In the genomic region with DNA sequence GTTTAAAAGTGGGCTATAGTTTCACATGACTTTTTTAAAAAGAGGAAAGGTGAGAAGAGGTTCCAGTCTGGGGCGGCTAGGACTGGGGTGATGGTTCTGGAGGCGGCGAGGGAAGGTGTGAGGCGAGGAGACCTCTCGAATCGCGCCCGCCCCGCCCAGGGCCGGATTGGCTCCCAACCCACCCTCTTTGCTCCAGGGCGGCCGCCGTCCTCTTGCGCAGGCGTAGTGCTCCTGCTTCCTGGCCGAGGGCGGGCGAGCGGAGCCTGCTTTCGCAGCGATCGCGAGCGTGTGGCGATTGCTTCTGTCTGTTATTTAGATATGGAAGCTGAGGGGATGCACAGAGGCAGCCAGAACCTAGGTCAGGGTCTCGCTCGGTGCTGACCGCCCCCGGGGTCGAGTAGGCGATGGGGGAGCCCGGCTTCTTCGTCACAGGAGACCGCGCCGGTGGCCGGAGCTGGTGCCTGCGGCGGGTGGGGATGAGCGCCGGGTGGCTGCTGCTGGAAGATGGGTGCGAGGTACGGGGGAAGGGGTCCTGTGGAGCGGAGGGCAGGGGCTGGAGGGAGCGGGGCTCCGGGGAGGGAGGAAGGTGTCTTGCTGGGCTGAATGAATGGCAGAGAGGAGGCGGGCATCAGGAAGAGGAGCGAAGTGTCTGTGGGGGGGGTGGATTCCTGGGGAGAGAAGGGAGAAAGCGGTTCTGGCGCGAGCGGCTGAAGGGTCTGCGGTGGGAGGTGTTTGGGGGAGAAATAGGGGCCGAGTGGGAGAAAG, we compare ENCODE assay signal across 1 cellular context.
A peak's percentile ranks its signal among the peaks of the same experiment; 100 is the strongest.
TF ChIP-seq lines count a peak whose summit lies in the region.

A gene with protein sequence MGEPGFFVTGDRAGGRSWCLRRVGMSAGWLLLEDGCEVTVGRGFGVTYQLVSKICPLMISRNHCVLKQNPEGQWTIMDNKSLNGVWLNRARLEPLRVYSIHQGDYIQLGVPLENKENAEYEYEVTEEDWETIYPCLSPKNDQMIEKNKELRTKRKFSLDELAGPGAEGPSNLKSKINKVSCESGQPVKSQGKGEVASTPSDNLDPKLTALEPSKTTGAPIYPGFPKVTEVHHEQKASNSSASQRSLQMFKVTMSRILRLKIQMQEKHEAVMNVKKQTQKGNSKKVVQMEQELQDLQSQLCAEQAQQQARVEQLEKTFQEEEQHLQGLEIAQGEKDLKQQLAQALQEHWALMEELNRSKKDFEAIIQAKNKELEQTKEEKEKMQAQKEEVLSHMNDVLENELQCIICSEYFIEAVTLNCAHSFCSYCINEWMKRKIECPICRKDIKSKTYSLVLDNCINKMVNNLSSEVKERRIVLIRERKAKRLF (plus strand): TSS at position 223 of the 765 bp plus-strand sequence. CDS start 182 bp downstream, at position 405.

TF ChIP-seq in HEK293, 187 proteins besides CTCF, POLR2A, EP300 and RAD21 (continued from another document and continues in another):
- TF ChIP-seq, protein P1, sequence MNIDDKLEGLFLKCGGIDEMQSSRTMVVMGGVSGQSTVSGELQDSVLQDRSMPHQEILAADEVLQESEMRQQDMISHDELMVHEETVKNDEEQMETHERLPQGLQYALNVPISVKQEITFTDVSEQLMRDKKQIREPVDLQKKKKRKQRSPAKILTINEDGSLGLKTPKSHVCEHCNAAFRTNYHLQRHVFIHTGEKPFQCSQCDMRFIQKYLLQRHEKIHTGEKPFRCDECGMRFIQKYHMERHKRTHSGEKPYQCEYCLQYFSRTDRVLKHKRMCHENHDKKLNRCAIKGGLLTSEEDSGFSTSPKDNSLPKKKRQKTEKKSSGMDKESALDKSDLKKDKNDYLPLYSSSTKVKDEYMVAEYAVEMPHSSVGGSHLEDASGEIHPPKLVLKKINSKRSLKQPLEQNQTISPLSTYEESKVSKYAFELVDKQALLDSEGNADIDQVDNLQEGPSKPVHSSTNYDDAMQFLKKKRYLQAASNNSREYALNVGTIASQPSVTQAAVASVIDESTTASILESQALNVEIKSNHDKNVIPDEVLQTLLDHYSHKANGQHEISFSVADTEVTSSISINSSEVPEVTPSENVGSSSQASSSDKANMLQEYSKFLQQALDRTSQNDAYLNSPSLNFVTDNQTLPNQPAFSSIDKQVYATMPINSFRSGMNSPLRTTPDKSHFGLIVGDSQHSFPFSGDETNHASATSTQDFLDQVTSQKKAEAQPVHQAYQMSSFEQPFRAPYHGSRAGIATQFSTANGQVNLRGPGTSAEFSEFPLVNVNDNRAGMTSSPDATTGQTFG (tag by site-specific recombination; IDR thresholded peaks at IDR 0.05; ENCODE audit: borderline replicate concordance): peak; percentile 50; the same call in 1 of the 2 replicates
- no peak for TF ChIP-seq ZNF239 (tag by site-specific recombination; IDR thresholded peaks at IDR 0.05)
- TF ChIP-seq ZEB2 (tag by site-specific recombination; IDR thresholded peaks at IDR 0.05): 0 out of 2 replicates have a peak, but pooled peaks have one; percentile 0
- TF ChIP-seq, protein P2, sequence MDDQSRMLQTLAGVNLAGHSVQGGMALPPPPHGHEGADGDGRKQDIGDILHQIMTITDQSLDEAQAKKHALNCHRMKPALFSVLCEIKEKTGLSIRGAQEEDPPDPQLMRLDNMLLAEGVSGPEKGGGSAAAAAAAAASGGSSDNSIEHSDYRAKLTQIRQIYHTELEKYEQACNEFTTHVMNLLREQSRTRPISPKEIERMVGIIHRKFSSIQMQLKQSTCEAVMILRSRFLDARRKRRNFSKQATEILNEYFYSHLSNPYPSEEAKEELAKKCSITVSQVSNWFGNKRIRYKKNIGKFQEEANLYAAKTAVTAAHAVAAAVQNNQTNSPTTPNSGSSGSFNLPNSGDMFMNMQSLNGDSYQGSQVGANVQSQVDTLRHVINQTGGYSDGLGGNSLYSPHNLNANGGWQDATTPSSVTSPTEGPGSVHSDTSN (CRISPR knock-in tag; IDR thresholded peaks at IDR 0.05): peak; percentile 55; the same call in 1 of the 2 replicates
- TF ChIP-seq, protein P3, sequence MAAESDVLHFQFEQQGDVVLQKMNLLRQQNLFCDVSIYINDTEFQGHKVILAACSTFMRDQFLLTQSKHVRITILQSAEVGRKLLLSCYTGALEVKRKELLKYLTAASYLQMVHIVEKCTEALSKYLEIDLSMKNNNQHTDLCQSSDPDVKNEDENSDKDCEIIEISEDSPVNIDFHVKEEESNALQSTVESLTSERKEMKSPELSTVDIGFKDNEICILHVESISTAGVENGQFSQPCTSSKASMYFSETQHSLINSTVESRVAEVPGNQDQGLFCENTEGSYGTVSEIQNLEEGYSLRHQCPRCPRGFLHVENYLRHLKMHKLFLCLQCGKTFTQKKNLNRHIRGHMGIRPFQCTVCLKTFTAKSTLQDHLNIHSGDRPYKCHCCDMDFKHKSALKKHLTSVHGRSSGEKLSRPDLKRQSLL (tag by site-specific recombination; IDR thresholded peaks at IDR 0.05): no peak
- TF ChIP-seq ZNF114 (tag by site-specific recombination; IDR thresholded peaks at IDR 0.05): no peak
- TF ChIP-seq ZXDB (tag by site-specific recombination; IDR thresholded peaks at IDR 0.05): peak; percentile 66
- TF ChIP-seq, protein P4, sequence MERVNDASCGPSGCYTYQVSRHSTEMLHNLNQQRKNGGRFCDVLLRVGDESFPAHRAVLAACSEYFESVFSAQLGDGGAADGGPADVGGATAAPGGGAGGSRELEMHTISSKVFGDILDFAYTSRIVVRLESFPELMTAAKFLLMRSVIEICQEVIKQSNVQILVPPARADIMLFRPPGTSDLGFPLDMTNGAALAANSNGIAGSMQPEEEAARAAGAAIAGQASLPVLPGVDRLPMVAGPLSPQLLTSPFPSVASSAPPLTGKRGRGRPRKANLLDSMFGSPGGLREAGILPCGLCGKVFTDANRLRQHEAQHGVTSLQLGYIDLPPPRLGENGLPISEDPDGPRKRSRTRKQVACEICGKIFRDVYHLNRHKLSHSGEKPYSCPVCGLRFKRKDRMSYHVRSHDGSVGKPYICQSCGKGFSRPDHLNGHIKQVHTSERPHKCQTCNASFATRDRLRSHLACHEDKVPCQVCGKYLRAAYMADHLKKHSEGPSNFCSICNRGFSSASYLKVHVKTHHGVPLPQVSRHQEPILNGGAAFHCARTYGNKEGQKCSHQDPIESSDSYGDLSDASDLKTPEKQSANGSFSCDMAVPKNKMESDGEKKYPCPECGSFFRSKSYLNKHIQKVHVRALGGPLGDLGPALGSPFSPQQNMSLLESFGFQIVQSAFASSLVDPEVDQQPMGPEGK (tag by site-specific recombination; IDR thresholded peaks at IDR 0.05): peak; percentile 92
- no peak for TF ChIP-seq BCL11A (tag by site-specific recombination; IDR thresholded peaks at IDR 0.05; ENCODE audit: low read depth)
- no peak for TF ChIP-seq ZNF146 (tag by site-specific recombination; IDR thresholded peaks at IDR 0.05)
- TF ChIP-seq ZNF423 (tag by site-specific recombination; IDR thresholded peaks at IDR 0.05): peak; percentile 42; the same call in 1 of the 2 replicates
- TF ChIP-seq, protein P5, sequence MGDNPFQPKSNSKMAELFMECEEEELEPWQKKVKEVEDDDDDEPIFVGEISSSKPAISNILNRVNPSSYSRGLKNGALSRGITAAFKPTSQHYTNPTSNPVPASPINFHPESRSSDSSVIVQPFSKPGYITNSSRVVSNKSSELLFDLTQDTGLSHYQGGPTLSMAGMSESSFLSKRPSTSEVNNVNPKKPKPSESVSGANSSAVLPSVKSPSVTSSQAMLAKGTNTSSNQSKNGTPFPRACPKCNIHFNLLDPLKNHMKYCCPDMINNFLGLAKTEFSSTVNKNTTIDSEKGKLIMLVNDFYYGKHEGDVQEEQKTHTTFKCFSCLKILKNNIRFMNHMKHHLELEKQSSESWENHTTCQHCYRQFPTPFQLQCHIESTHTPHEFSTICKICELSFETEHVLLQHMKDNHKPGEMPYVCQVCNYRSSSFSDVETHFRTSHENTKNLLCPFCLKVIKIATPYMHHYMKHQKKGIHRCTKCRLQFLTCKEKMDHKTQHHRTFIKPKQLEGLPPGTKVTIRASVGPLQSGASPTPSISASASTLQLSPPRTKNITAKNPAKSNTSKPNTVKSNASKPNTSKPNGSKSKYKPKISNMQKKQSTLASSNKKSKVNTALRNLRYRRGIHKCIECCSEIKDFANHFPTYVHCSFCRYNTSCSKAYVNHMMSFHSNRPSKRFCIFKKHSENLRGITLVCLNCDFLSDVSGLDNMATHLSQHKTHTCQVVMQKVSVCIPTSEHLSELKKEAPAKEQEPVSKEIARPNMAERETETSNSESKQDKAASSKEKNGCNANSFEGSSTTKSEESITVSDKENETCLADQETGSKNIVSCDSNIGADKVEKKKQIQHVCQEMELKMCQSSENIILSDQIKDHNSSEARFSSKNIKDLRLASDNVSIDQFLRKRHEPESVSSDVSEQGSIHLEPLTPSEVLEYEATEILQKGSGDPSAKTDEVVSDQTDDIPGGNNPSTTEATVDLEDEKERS (tag by site-specific recombination; IDR thresholded peaks at IDR 0.05): no peak; the same call in 1 of the 2 replicates
- TF ChIP-seq ZNF530 (tag by site-specific recombination; IDR thresholded peaks at IDR 0.05; ENCODE audit: low read depth): no peak
- TF ChIP-seq GFI1B (tag by site-specific recombination; IDR thresholded peaks at IDR 0.05): no peak
- TF ChIP-seq ZNF654 (tag by site-specific recombination; IDR thresholded peaks at IDR 0.05; ENCODE audit: low read depth): no peak
- no peak for TF ChIP-seq KLF16 (tag by site-specific recombination; IDR thresholded peaks at IDR 0.05)
- no peak for TF ChIP-seq TCF7L2 (IDR thresholded peaks at IDR 0.05; ENCODE audit: borderline replicate concordance, low read depth, low read length)
- no peak for TF ChIP-seq MZF1 (tag by site-specific recombination; IDR thresholded peaks at IDR 0.05; ENCODE audit: borderline replicate concordance)
- TF ChIP-seq ZNF248 (tag by site-specific recombination; IDR thresholded peaks at IDR 0.05): no peak
- TF ChIP-seq, protein P6, sequence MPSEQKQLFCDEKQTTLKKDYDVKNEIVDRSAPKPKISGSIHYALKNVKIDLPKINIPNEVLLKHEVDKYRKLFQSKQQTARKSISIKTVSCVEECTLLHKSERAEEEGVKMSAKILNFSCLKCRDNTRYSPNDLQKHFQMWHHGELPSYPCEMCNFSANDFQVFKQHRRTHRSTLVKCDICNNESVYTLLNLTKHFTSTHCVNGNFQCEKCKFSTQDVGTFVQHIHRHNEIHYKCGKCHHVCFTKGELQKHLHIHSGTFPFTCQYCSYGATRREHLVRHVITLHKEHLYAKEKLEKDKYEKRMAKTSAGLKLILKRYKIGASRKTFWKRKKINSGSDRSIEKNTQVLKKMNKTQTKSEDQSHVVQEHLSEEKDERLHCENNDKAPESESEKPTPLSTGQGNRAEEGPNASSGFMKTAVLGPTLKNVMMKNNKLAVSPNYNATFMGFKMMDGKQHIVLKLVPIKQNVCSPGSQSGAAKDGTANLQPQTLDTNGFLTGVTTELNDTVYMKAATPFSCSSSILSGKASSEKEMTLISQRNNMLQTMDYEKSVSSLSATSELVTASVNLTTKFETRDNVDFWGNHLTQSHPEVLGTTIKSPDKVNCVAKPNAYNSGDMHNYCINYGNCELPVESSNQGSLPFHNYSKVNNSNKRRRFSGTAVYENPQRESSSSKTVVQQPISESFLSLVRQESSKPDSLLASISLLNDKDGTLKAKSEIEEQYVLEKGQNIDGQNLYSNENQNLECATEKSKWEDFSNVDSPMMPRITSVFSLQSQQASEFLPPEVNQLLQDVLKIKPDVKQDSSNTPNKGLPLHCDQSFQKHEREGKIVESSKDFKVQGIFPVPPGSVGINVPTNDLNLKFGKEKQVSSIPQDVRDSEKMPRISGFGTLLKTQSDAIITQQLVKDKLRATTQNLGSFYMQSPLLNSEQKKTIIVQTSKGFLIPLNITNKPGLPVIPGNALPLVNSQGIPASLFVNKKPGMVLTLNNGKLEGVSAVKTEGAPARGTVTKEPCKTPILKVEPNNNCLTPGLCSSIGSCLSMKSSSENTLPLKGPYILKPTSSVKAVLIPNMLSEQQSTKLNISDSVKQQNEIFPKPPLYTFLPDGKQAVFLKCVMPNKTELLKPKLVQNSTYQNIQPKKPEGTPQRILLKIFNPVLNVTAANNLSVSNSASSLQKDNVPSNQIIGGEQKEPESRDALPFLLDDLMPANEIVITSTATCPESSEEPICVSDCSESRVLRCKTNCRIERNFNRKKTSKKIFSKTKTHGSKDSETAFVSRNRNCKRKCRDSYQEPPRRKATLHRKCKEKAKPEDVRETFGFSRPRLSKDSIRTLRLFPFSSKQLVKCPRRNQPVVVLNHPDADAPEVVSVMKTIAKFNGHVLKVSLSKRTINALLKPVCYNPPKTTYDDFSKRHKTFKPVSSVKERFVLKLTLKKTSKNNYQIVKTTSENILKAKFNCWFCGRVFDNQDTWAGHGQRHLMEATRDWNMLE (tag by site-specific recombination; conservative IDR thresholded peaks at IDR 0.05; ENCODE audit: low read depth): no peak
- TF ChIP-seq, protein P7, sequence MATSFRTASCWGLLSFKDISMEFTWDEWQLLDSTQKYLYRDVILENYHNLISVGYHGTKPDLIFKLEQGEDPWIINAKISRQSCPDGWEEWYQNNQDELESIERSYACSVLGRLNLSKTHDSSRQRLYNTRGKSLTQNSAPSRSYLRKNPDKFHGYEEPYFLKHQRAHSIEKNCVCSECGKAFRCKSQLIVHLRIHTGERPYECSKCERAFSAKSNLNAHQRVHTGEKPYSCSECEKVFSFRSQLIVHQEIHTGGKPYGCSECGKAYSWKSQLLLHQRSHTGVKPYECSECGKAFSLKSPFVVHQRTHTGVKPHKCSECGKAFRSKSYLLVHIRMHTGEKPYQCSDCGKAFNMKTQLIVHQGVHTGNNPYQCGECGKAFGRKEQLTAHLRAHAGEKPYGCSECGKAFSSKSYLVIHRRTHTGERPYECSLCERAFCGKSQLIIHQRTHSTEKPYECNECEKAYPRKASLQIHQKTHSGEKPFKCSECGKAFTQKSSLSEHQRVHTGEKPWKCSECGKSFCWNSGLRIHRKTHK (tag by site-specific recombination; IDR thresholded peaks at IDR 0.05): no peak
- peak; percentile 93 for TF ChIP-seq ZNF335 (tag by site-specific recombination; conservative IDR thresholded peaks at IDR 0.05)
- TF ChIP-seq ZBTB17 (tag by site-specific recombination; IDR thresholded peaks at IDR 0.05): peak; percentile 99
- no peak; the same call in 1 of the 2 replicates for TF ChIP-seq ZNF394 (tag by site-specific recombination; IDR thresholded peaks at IDR 0.05; ENCODE audit: borderline replicate concordance)
- TF ChIP-seq ZNF555 (tag by site-specific recombination; conservative IDR thresholded peaks at IDR 0.05): no peak
- no peak for TF ChIP-seq ZNF677 (tag by site-specific recombination; IDR thresholded peaks at IDR 0.05)
- TF ChIP-seq ZFP3 (tag by site-specific recombination; IDR thresholded peaks at IDR 0.05; ENCODE audit: low read depth): no peak
